21 cellular contexts compared by ENCODE assay signal in genomic region chr2:41909584-41909983, GRCh38.
DNase-seq lines count a peak whose midpoint lies in the region; ATAC-seq and TF ChIP-seq lines count a peak whose summit lies in the region.
"Had no signal": no experiment of that assay in that cellular context is flagged by ENCODE, and none has a peak within 500 bp of the region (broad histone marks: within the 10 kb centered on the region; RNA-seq: fewer than 3 reads in every experiment).

No MANE protein-coding gene starts in this region.

- 13% methylated on average over 4 of the region's 4 CpGs for WGBS in right lobe of liver (ENCODE audit: insufficient coverage, low coverage, low lambda C conversion rate, missing lambda C conversion rate)

- H3K4me1 ChIP-seq in right lobe of liver, result peaks cover 0 to 75% (median 27%) of the 10 kb centered on the region in 4 donors
- H3K4me1 ChIP-seq in subcutaneous abdominal adipose tissue (ENCODE audit: control insufficient read depth in 5 of 5, insufficient read depth in 5 of 5, low read length in 5 of 5), result peaks cover 3 to 61% (median 30%) of the 10 kb centered on the region in 5 donors

- peak; percentile 15 to 52 (median 46) for ATAC-seq in right lobe of liver
- no peak for ATAC-seq in Right ventricle myocardium superior (ENCODE audit: poor library complexity)
- ATAC-seq: HCT116 had no signal

- H3K9ac ChIP-seq in subcutaneous abdominal adipose tissue (ENCODE audit: low read length in 5 of 5), result no peak overlapping the region

- H3K36me3 ChIP-seq in right lobe of liver (no peaks in the 10 kb centered on the region), subcutaneous abdominal adipose tissue (ENCODE audit: control insufficient read depth in 5 of 5, insufficient read depth in 5 of 5, low read length in 5 of 5) (no peaks in the 10 kb centered on the region)
- H3K36me3 ChIP-seq: thoracic aorta had no signal

- no peak for TF ChIP-seq POLR2A in right lobe of liver (IDR thresholded peaks at IDR 0.05)

- H3K27ac ChIP-seq in right lobe of liver (peak overlapping the region in 2 of 3 donors; percentile 11 to 61), subcutaneous abdominal adipose tissue (ENCODE audit: low read depth, low read length) (peak overlapping the region; percentile 45)
- H3K27ac ChIP-seq: 22Rv1, thoracic aorta had no signal

- TF ChIP-seq CTCF in choroid plexus epithelial cell (conservative IDR thresholded peaks at IDR 0.05; ENCODE audit: low read depth, low read length) (peak; percentile 4), right lobe of liver (IDR thresholded peaks at IDR 0.05) (no peak)

- DNase-seq in NCI-H146 (lab: John Stamatoyannopoulos, UW), result peak; percentile 5
- DNase-seq in NCI-H146 treated with DMSO at 0.1 percent for 48 hours (lab: John Stamatoyannopoulos, UW; ENCODE audit: unreplicated experiment), result no peak
- DNase-seq in choroid plexus epithelial cell (ENCODE audit: low read depth), result peak; percentile 74
- DNase-seq in right lobe of liver, result peak in 1 of 3 donors; percentile 58
- DNase-seq in Right ventricle myocardium superior, result no peak
- no peak for DNase-seq in effector CD4-positive, alpha-beta T cell
- no peak for DNase-seq in NCI-H1694 treated with DMSO at 0.1 percent for 48 hours (lab: John Stamatoyannopoulos, UW)
- DNase-seq: activated CD4-positive, alpha-beta T cell treated with anti-CD3 and anti-CD28 coated beads for 4 hours; activated T-cell treated with anti-CD3 and anti-CD28 coated beads for 4 hours; aorta; Karpas-422; NCI-H1048; NCI-H2029; NCI-H748 treated with DMSO at 0.1 percent for 48 hours; stimulated activated CD4-positive, alpha-beta T cell treated with anti-CD3 and anti-CD28 coated beads, Interleukin-15, amount 100 ng/mL, for 24 hours; stimulated activated naive CD4-positive, alpha-beta T cell treated with Interleukin-2 at 50 U/mL for 16 hours had no signal

- no peak overlapping the region for H3K4me3 ChIP-seq in choroid plexus epithelial cell (ENCODE audit: low read depth, low read length)
- no peak overlapping the region for H3K4me3 ChIP-seq in right lobe of liver
- no peak overlapping the region for H3K4me3 ChIP-seq in subcutaneous abdominal adipose tissue (ENCODE audit: low read depth in 1 of 5, low read length in 5 of 5)
- H3K4me3 ChIP-seq: lung, thoracic aorta had no signal

- H3K27me3 ChIP-seq in right lobe of liver (no peaks in the 10 kb centered on the region), subcutaneous abdominal adipose tissue (ENCODE audit: control insufficient read depth in 5 of 5, insufficient read depth in 4 of 5, low read length in 5 of 5) (no peaks in the 10 kb centered on the region)

- intact Hi-C loops in right lobe of liver (cut with DNase I), result no loop called here
- intact Hi-C loops in Right ventricle myocardium superior (cut with DNase I), result no loop called here

- H3K9me3 ChIP-seq in right lobe of liver, result no peaks in the 10 kb centered on the region
- no peaks in the 10 kb centered on the region for H3K9me3 ChIP-seq in subcutaneous abdominal adipose tissue (ENCODE audit: control insufficient read depth in 5 of 5, low read length in 5 of 5)
- H3K9me3 ChIP-seq: thoracic aorta had no signal

Comparison
In these comparisons a context has a peak if more than half of its experiments do, and no peak if none do; other contexts are left out.
1. DNase-seq: peak in NCI-H146 (single experiment) and choroid plexus epithelial cell (single experiment); none in NCI-H146 treated with DMSO at 0.1 percent for 48 hours (single experiment), Right ventricle myocardium superior (single experiment), effector CD4-positive, alpha-beta T cell (single experiment) and NCI-H1694 treated with DMSO at 0.1 percent for 48 hours (single experiment).